In the genomic region with DNA sequence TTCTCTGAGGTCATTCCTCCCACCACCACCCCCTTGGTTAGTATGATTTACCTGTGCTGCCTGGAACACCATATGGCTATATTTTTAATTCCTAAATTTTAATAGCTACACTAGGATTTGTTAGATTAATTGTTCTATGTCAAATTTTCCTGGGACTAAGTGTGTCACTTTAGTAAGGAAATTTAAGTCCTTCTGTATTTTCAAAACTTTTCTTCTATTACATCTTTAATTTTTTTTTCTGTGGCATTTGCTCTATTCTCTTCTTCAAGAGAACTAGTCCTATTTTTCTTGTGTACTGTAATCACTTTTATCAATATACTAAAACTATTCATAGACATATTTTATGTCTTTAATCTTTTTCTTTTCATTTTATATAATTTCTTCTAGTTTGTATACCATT, we compare ENCODE assay signal across 7 cellular contexts.
"Had no signal": no experiment of that assay in that cellular context is flagged by ENCODE, and none has a peak within 500 bp of the region (broad histone marks: within the 10 kb centered on the region; RNA-seq: fewer than 3 reads in every experiment).

No MANE protein-coding gene starts in this region.

- ATAC-seq: HCT116 had no signal

- H3K9me3 Mint-ChIP-seq: HFFc6 had no signal

- FAIRE-seq: HTR-8/SVneo had no signal

- H3K27ac Mint-ChIP-seq: HFFc6 had no signal

- H3K4me3 Mint-ChIP-seq: HFFc6 had no signal

- DNase-seq: GM23248, GOT3, H7, HFFc6, IMR-90 had no signal
